Comparison of ENCODE assay signal across 28 cellular contexts in genomic region chr18:79720359-79720733, GRCh38. TPM values are rescaled to one million over a fixed set of nuclear protein-coding genes. Genes with fewer than 3 reads are reported as not detected.
DNase-seq lines count a peak whose midpoint lies in the region; ATAC-seq, FAIRE-seq and TF ChIP-seq lines count a peak whose summit lies in the region.
"Had no signal": no experiment of that assay in that cellular context is flagged by ENCODE, and none has a peak within 500 bp of the region (broad histone marks: within the 10 kb centered on the region; RNA-seq: fewer than 3 reads in every experiment).

No MANE protein-coding gene starts in this region.

- H3K79me1 ChIP-seq in H1 (ENCODE audit: low read depth, low read length): peaks cover 4% of the 10 kb centered on the region

- H3K9ac ChIP-seq in H1 (replicated peaks in 1 of 4; ENCODE audit: extremely low read depth in 1 of 4, low read depth in 3 of 4, low read length in 3 of 4): no peak overlapping the region; a peak in 1 of 7 replicates

- TF ChIP-seq POLR2A in H1 (IDR thresholded peaks at IDR 0.05; ENCODE audit: control extremely low read depth in 1 of 2, low read depth in 2 of 2, low read length in 2 of 2): no peak

- H4K8ac ChIP-seq in H1 (ENCODE audit: extremely low read depth, insufficient read depth, low read length): no peak overlapping the region

- H3K27ac Mint-ChIP-seq in CD8-positive, alpha-beta T cell: peak overlapping the region; percentile 82
- H3K27ac Mint-ChIP-seq in T-helper 1 cell treated with Interleukin-12 subunit alpha and Interleukin-12 subunit beta and Interleukin-4 antibody, amounts not matched to agents 30 μg/mL and 1 μg/mL, for 36 hours: peak overlapping the region; percentile 41

- no peak overlapping the region for H3K18ac ChIP-seq in H1 (ENCODE audit: extremely low read depth, low read length)

- TF ChIP-seq CTCF in CD8-positive, alpha-beta T cell (IDR thresholded peaks at IDR 0.05): no peak
- TF ChIP-seq CTCF in H1 (IDR thresholded peaks at IDR 0.05; ENCODE audit: control extremely low read depth in 1 of 3, insufficient read depth in 1 of 3, low read depth in 1 of 3, low read length in 3 of 3): no peak

- no peaks in the 10 kb centered on the region for H3K23me2 ChIP-seq in H1 (ENCODE audit: low read depth, low read length)

- FAIRE-seq in H1 (lab: Jason Lieb, UNC): no peak
- FAIRE-seq: RCC 7860 had no signal

- WGBS in H1 (ENCODE audit: extremely low coverage in 1 of 2, insufficient coverage in 1 of 2, insufficient read length in 1 of 2, insufficient replicate concordance in 2 of 2, low coverage in 1 of 2, low lambda C conversion rate in 2 of 2, missing lambda C conversion rate in 1 of 2), 2 experiments: 86% methylated on average over 13 of the region's 14 CpGs; no CpG with 5 or more reads in 1 of the 2 experiments

- H3K4ac ChIP-seq in H1 (replicated peaks; ENCODE audit: insufficient read length, low read depth, low read length): no peak overlapping the region

- no peak overlapping the region for H2BK12ac ChIP-seq in H1 (ENCODE audit: low read depth, low read length)

- CTCF ChIA-PET in CD8-positive, alpha-beta T cell (lab: Charles Lee): no interaction called here
- CTCF ChIA-PET in H1 (lab: Charles Lee; ENCODE audit: partially characterized antibody): no interaction called here

- H2BK15ac ChIP-seq in H1 (ENCODE audit: low read length): no peak overlapping the region

- POLR2A ChIA-PET in CD8-positive, alpha-beta T cell (lab: Charles Lee): no interaction called here
- POLR2A ChIA-PET in H1 (lab: Charles Lee; ENCODE audit: partially characterized antibody): no interaction called here

- no peaks in the 10 kb centered on the region for H3K27me3 ChIP-seq in CD8-positive, alpha-beta T cell (ENCODE audit: insufficient read depth, low read length)
- H3K27me3 ChIP-seq in H1 (replicated peaks in 1 of 4; ENCODE audit: control insufficient read depth in 3 of 4, extremely low read depth in 1 of 4, insufficient read depth in 3 of 4, low read length in 3 of 4): no peaks in the 10 kb centered on the region
- H3K27me3 ChIP-seq: dorsolateral prefrontal cortex, gastroesophageal sphincter, suprapubic skin, vagina had no signal

- no peak for ATAC-seq in CD8-positive, alpha-beta T cell
- no peak for ATAC-seq in GM19035 (IDR thresholded peaks at IDR 0.05; ENCODE audit: unreplicated experiment)
- ATAC-seq in HG02884 (IDR thresholded peaks at IDR 0.05; ENCODE audit: unreplicated experiment): no peak
- ATAC-seq: esophagus mucosa, gastroesophageal sphincter had no signal

- H3K56ac ChIP-seq in H1 (replicated peaks; ENCODE audit: insufficient read length, low read depth, low read length): no peak overlapping the region

- no peak overlapping the region for H4K91ac ChIP-seq in H1 (replicated peaks; ENCODE audit: insufficient read length, low read length)

- H3K4me2 ChIP-seq in H1 (ENCODE audit: insufficient read depth in 1 of 2, low read depth in 2 of 2, low read length in 2 of 2): no peak overlapping the region

- H3K27me3 Mint-ChIP-seq in CD8-positive, alpha-beta T cell (ENCODE audit: low read depth): no peaks in the 10 kb centered on the region
- no peaks in the 10 kb centered on the region for H3K27me3 Mint-ChIP-seq in T-helper 1 cell treated with Interleukin-12 subunit alpha and Interleukin-12 subunit beta and Interleukin-4 antibody, amounts not matched to agents 30 μg/mL and 1 μg/mL, for 36 hours (ENCODE audit: low read depth)

- H2AFZ ChIP-seq in H1 (ENCODE audit: low read length): no peak overlapping the region

- no peak overlapping the region for H3K27ac ChIP-seq in CD8-positive, alpha-beta T cell (ENCODE audit: low read depth, low read length)
- H3K27ac ChIP-seq in H1 (ENCODE audit: low read depth, low read length): no peak overlapping the region
- H3K27ac ChIP-seq: dorsolateral prefrontal cortex, gastroesophageal sphincter, suprapubic skin, vagina had no signal

- H3K14ac ChIP-seq in H1 (ENCODE audit: insufficient read length): no peak overlapping the region

- H2BK120ac ChIP-seq in H1 (replicated peaks; ENCODE audit: low read depth, low read length): no peak overlapping the region

- H3K4me1 Mint-ChIP-seq in CD8-positive, alpha-beta T cell (ENCODE audit: low read depth): peaks cover 20% of the 10 kb centered on the region
- H3K4me1 Mint-ChIP-seq in T-helper 1 cell treated with Interleukin-12 subunit alpha and Interleukin-12 subunit beta and Interleukin-4 antibody, amounts not matched to agents 30 μg/mL and 1 μg/mL, for 36 hours (ENCODE audit: low read depth): peaks cover 6% of the 10 kb centered on the region

- DNase-seq in DMS53 (lab: John Stamatoyannopoulos, UW) (peak; percentile 76), DMS53 treated with DMSO at 0.1 percent for 48 hours (lab: John Stamatoyannopoulos, UW; ENCODE audit: unreplicated experiment) (no peak), H1 (ENCODE audit: low read depth in 1 of 2, low spot score in 2 of 2) (no peak)
- DNase-seq in CD8-positive, alpha-beta T cell: peak in 1 of 7 experiments; percentile 30
- DNase-seq in activated T-cell treated with anti-CD3 and anti-CD28 coated beads, Interleukin-2, amount 50 U/mL, for 1 hour: no peak
- DNase-seq: 8988T; activated CD4-positive, CD25-positive, alpha-beta regulatory T cell; activated CD8-positive, alpha-beta memory T cell treated with anti-CD3 and anti-CD28 coated beads, Interleukin-2, amount 50 U/mL, for 4 hours; activated effector memory CD4-positive, alpha-beta T cell treated with Interleukin-2 at 50 U/mL for 16 hours; aorta; Caco-2; central memory CD4-positive, alpha-beta T cell; dorsolateral prefrontal cortex; kidney glomerular epithelial cell; mammary epithelial cell; MV-4-11; NCI-H1930; NCI-H446 treated with DMSO at 0.1 percent for 48 hours; occipital lobe; T-helper 9 cell had no signal

- H2AK5ac ChIP-seq in H1 (ENCODE audit: low read depth, low read length): no peak overlapping the region; the same call in 1 of the 2 replicates

- peaks cover 0 to 5% of the 10 kb centered on the region in 2 experiments; a peak in 1 of 4 replicates for H3K79me2 ChIP-seq in H1 (ENCODE audit: control insufficient read depth in 1 of 2, insufficient read depth in 2 of 2, low read length in 2 of 2)

- no peak overlapping the region for H3K4me3 ChIP-seq in CD8-positive, alpha-beta T cell (ENCODE audit: low read depth, low read length)
- H3K4me3 ChIP-seq in H1 (ENCODE audit: extremely low read depth in 1 of 4, insufficient read depth in 2 of 4, low read depth in 3 of 4, low read length in 4 of 4): no peak overlapping the region
- H3K4me3 ChIP-seq: dorsolateral prefrontal cortex, gastroesophageal sphincter, suprapubic skin, vagina had no signal

- H3K36me3 ChIP-seq in CD8-positive, alpha-beta T cell (ENCODE audit: insufficient read depth, low read length): peaks cover 15% of the 10 kb centered on the region
- H3K36me3 ChIP-seq in H1 (ENCODE audit: control insufficient read depth in 2 of 4, insufficient read depth in 4 of 4, low read length in 3 of 4): peaks cover 6 to 30% (median 16%) of the 10 kb centered on the region in 4 experiments; a peak in 6 of 8 replicates

- no peaks in the 10 kb centered on the region for H3K4me1 ChIP-seq in CD8-positive, alpha-beta T cell (ENCODE audit: insufficient read depth, low read length)
- H3K4me1 ChIP-seq in H1 (replicated peaks in 1 of 4; ENCODE audit: control insufficient read depth in 3 of 4, insufficient read depth in 4 of 4, low read length in 3 of 4): no peaks in the 10 kb centered on the region
- H3K4me1 ChIP-seq: Caco-2, gastroesophageal sphincter, suprapubic skin, vagina had no signal

- H4K5ac ChIP-seq in H1 (ENCODE audit: insufficient read length, low read depth, low read length): no peak overlapping the region

- no peak for TF ChIP-seq EP300 in H1 (IDR thresholded peaks at IDR 0.05; ENCODE audit: borderline replicate concordance in 1 of 2, low read depth in 2 of 2, low read length in 2 of 2)

- no peak overlapping the region for H3K4me3 Mint-ChIP-seq in CD8-positive, alpha-beta T cell
- H3K4me3 Mint-ChIP-seq in T-helper 1 cell treated with Interleukin-12 subunit alpha and Interleukin-12 subunit beta and Interleukin-4 antibody, amounts not matched to agents 30 μg/mL and 1 μg/mL, for 36 hours: no peak overlapping the region

- intact Hi-C loops in CD8-positive, alpha-beta T cell (cut with DNase I, micrococcal nuclease): loop anchor here in 1 of 2 experiments (2.0 kb wide), 1 partner anchor 18 kb away; no protein-coding TSS in a partner anchor

- H3K9me3 ChIP-seq in CD8-positive, alpha-beta T cell (ENCODE audit: low read length): no peaks in the 10 kb centered on the region
- H3K9me3 ChIP-seq in H1 (ENCODE audit: insufficient read depth in 2 of 2, low read depth in 1 of 2, low read length in 1 of 2): no peaks in the 10 kb centered on the region
- H3K9me3 ChIP-seq: Caco-2, gastroesophageal sphincter, suprapubic skin, vagina had no signal

- no peak overlapping the region for H3K23ac ChIP-seq in H1 (ENCODE audit: insufficient read length)

- H3K9me3 Mint-ChIP-seq in CD8-positive, alpha-beta T cell: no peaks in the 10 kb centered on the region
- peaks cover 6% of the 10 kb centered on the region for H3K9me3 Mint-ChIP-seq in T-helper 1 cell treated with Interleukin-12 subunit alpha and Interleukin-12 subunit beta and Interleukin-4 antibody, amounts not matched to agents 30 μg/mL and 1 μg/mL, for 36 hours

- no peak for TF ChIP-seq RAD21 in H1 (IDR thresholded peaks at IDR 0.05 in 1 of 2, conservative IDR thresholded peaks at IDR 0.05 in 1 of 2; ENCODE audit: low read depth in 2 of 2, low read length in 2 of 2)

- no peak overlapping the region for H2BK20ac ChIP-seq in H1 (ENCODE audit: low read length)

- peaks cover 6 to 14% of the 10 kb centered on the region in 2 experiments for H4K20me1 ChIP-seq in H1 (replicated peaks in 1 of 2; ENCODE audit: control insufficient read depth in 1 of 2, insufficient read depth in 2 of 2, low read length in 2 of 2)

- no peak overlapping the region for H2BK5ac ChIP-seq in H1 (ENCODE audit: low read depth, low read length)

- peaks cover 91% of the 10 kb centered on the region for H3K36me3 Mint-ChIP-seq in CD8-positive, alpha-beta T cell
- peaks cover 39% of the 10 kb centered on the region for H3K36me3 Mint-ChIP-seq in T-helper 1 cell treated with Interleukin-12 subunit alpha and Interleukin-12 subunit beta and Interleukin-4 antibody, amounts not matched to agents 30 μg/mL and 1 μg/mL, for 36 hours (ENCODE audit: low read depth)

TF ChIP-seq in H1, 55 proteins besides CTCF, POLR2A, EP300 and RAD21:
- no peak for TF ChIP-seq TAF1 (IDR thresholded peaks at IDR 0.05; ENCODE audit: low read depth, low read length)
- TF ChIP-seq CREB1 (IDR thresholded peaks at IDR 0.05): peak; percentile 89

RNA-seq across cellular contexts. Expression of gene CTDP1, which starts 40.7 kb away (rescaled TPM):
- 100 to 1,000 TPM; 110 to 121 TPM for total RNA-seq in CD8-positive, alpha-beta T cell
- total RNA-seq in H1 (2021; fragmentation: NEBNext Ultra II Directional; extraction: Animal tissue kit (Norgen Biotek cat#: 25700)): 35.3 and 37.0 TPM in 2 replicates
- 16.6 and 25.3 TPM in 2 replicates for polyA plus RNA-seq in H1 (2011; rRNA removed)
- polyA plus RNA-seq in H1 (2011; cell fraction: cytosol; rRNA removed): 20.0 TPM
- polyA plus RNA-seq in H1 (2011; cell fraction: nucleus; rRNA removed): 27.3 TPM
- 21.7 to 30.5 TPM (median 28.9 TPM) in 4 replicates for polyA plus RNA-seq in H1 (2012, experiment 1 of 2)
- 25.8 TPM for polyA plus RNA-seq in H1 (2012, experiment 2 of 2)
- polyA plus RNA-seq in H1 (2013, experiment 1 of 2): 17.4 TPM
- polyA plus RNA-seq in H1 (2013, experiment 2 of 2): 16.8 TPM
- 12.5 and 14.4 TPM in 2 replicates for polyA minus RNA-seq in H1 (2011; rRNA and poly(A)+ RNA removed)
- polyA minus RNA-seq in H1 (2011; cell fraction: cytosol; rRNA and poly(A)+ RNA removed): 18.3 TPM
- polyA minus RNA-seq in H1 (2011; cell fraction: nucleus; rRNA and poly(A)+ RNA removed): 19.1 TPM
